14 cellular contexts compared by ENCODE assay signal in the genomic region with DNA sequence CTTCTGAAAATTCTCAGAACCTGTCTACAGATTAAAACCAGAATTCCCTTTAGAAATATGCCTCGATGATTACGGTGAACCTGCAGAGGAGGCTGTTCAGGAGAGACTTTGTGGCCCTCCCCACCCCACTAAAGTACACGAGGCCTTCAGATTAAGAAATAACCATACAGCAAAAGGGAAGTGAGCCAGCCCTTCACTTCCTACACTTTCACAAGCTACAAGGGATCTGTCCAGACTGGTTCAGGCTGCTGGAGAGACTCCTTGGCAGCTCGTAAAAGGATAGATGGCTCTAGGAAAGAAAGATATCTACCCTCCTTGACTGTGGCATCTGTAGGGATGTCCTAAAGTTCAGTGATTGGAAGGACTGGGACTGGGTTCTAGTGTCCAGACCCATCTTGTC.
"Had no signal": no experiment of that assay in that cellular context is flagged by ENCODE, and none has a peak within 500 bp of the region (broad histone marks: within the 10 kb centered on the region; RNA-seq: fewer than 3 reads in every experiment).

No MANE protein-coding gene starts in this region.

- H3K4me3 ChIP-seq: heart right ventricle, left ventricle myocardium inferior, suprapubic skin, upper lobe of left lung had no signal

- H3K27me3 ChIP-seq: heart right ventricle, upper lobe of left lung had no signal

- H3K36me3 ChIP-seq: left ventricle myocardium inferior, suprapubic skin, upper lobe of left lung had no signal

- DNase-seq: activated CD4-positive, alpha-beta T cell treated with anti-CD3 and anti-CD28 coated beads, Interleukin-2, amount 50 U/mL, for 4 hours; activated effector memory CD4-positive, alpha-beta T cell treated with Interleukin-2 at 50 U/mL for 16 hours; activated T-cell treated with anti-CD3 and anti-CD28 coated beads, Interleukin-2, amount 50 U/mL, for 24 hours; amniotic stem cell; cerebellar nuclear complex; heart right ventricle; left ventricle myocardium inferior; mesendoderm; stimulated activated CD4-positive, alpha-beta T cell treated with anti-CD3 and anti-CD28 coated beads, Interleukin-12 subunit alpha, Interleukin-12 subunit beta, amount 100 ng/mL, for 4 hours; stimulated activated naive CD4-positive, alpha-beta T cell; T-helper 2 cell; upper lobe of left lung had no signal

- H3K27ac ChIP-seq: heart right ventricle, left ventricle myocardium inferior, suprapubic skin, upper lobe of left lung had no signal

- ATAC-seq: activated CD4-positive, CD25-positive, alpha-beta regulatory T cell treated with anti-CD3 and anti-CD28 coated beads, Interleukin-2, amount 50 U/mL, for 24 hours; heart right ventricle had no signal

- H3K9me3 ChIP-seq: heart right ventricle, left ventricle myocardium inferior, suprapubic skin, upper lobe of left lung had no signal

- H3K4me1 ChIP-seq: suprapubic skin had no signal
